ENCODE assay signal across 22 cellular contexts in genomic region chr14:53615254-53615653, GRCh38.
DNase-seq lines count a peak whose midpoint lies in the region; ATAC-seq and TF ChIP-seq lines count a peak whose summit lies in the region.
"Had no signal": no experiment of that assay in that cellular context is flagged by ENCODE, and none has a peak within 500 bp of the region (broad histone marks: within the 10 kb centered on the region; RNA-seq: fewer than 3 reads in every experiment).

No MANE protein-coding gene starts in this region.

- no peaks in the 10 kb centered on the region for H3K9me3 Mint-ChIP-seq in activated B cell treated with CpG ODN at 0.5 μM for 24 hours

- ATAC-seq in activated B cell treated with CpG ODN at 0.5 μM for 24 hours (ENCODE audit: low read depth) (no peak), right lobe of liver (peak in 3 of 4 donors; percentile 50 to 65 (median 59)), body of pancreas (no peak)
- ATAC-seq: K562 had no signal

- H3K27me3 Mint-ChIP-seq in activated B cell treated with CpG ODN at 0.5 μM for 24 hours = no peaks in the 10 kb centered on the region
- H3K27me3 Mint-ChIP-seq: CD4-positive, CD25-positive, alpha-beta regulatory T cell had no signal

- H3K27ac Mint-ChIP-seq in activated B cell treated with CpG ODN at 0.5 μM for 24 hours = peak overlapping the region; percentile 1
- H3K27ac Mint-ChIP-seq: CD4-positive, CD25-positive, alpha-beta regulatory T cell had no signal

- peaks cover 42% of the 10 kb centered on the region for H3K4me1 Mint-ChIP-seq in activated B cell treated with CpG ODN at 0.5 μM for 24 hours
- H3K4me1 Mint-ChIP-seq: CD4-positive, CD25-positive, alpha-beta regulatory T cell had no signal

- H3K36me3 Mint-ChIP-seq in activated B cell treated with CpG ODN at 0.5 μM for 24 hours (ENCODE audit: low read depth) = no peaks in the 10 kb centered on the region
- H3K36me3 Mint-ChIP-seq: CD4-positive, CD25-positive, alpha-beta regulatory T cell had no signal

- no peak for TF ChIP-seq POLR2A in right lobe of liver (IDR thresholded peaks at IDR 0.05)
- TF ChIP-seq POLR2A in body of pancreas (IDR thresholded peaks at IDR 0.05) = no peak
- TF ChIP-seq POLR2A in breast epithelium (IDR thresholded peaks at IDR 0.05) = no peak

- peak; percentile 53 for DNase-seq in Jurkat, Clone E6-1 (ENCODE audit: low read depth, low spot score)
- no peak for DNase-seq in activated B cell treated with CpG ODN at 0.5 μM for 24 hours
- DNase-seq in right lobe of liver = no peak
- DNase-seq in NCI-H1105 (lab: John Stamatoyannopoulos, UW) = no peak
- DNase-seq in body of pancreas = no peak
- DNase-seq in SIG-M5 (lab: John Stamatoyannopoulos, UW) = no peak
- no peak for DNase-seq in breast epithelium (ENCODE audit: low spot score in 2 of 2)
- DNase-seq: 8988T; CD4-positive, CD25-positive, alpha-beta regulatory T cell; DMS79; GF-D8; Kasumi-1; NCI-H1092 treated with DMSO at 0.1 percent for 48 hours; NCI-H1436 treated with DMSO at 0.1 percent for 48 hours; NCI-H187 treated with DMSO at 0.1 percent for 48 hours; NCI-H524 treated with DMSO at 0.1 percent for 48 hours; NCI-H774; Right ventricle myocardium superior; RPMI8226 had no signal

- no peak overlapping the region for H3K4me3 Mint-ChIP-seq in activated B cell treated with CpG ODN at 0.5 μM for 24 hours
- H3K4me3 Mint-ChIP-seq: CD4-positive, CD25-positive, alpha-beta regulatory T cell had no signal

- CTCF ChIA-PET in activated B cell treated with CpG ODN at 0.5 μM for 24 hours (lab: Charles Lee) = no interaction called here

- H3K36me3 ChIP-seq in right lobe of liver (no peaks in the 10 kb centered on the region), body of pancreas (replicated peaks in 1 of 2; ENCODE audit: insufficient read depth in 1 of 2, low read depth in 2 of 2) (no peaks in the 10 kb centered on the region), breast epithelium (no peaks in the 10 kb centered on the region)
- H3K36me3 ChIP-seq: BLaER1 had no signal

- H3K9me3 ChIP-seq in right lobe of liver = no peaks in the 10 kb centered on the region
- no peaks in the 10 kb centered on the region for H3K9me3 ChIP-seq in body of pancreas
- no peaks in the 10 kb centered on the region for H3K9me3 ChIP-seq in breast epithelium
- H3K9me3 ChIP-seq: BLaER1 had no signal

- WGBS in right lobe of liver (ENCODE audit: insufficient coverage, low coverage, low lambda C conversion rate, missing lambda C conversion rate) = 42% methylated on average over 3 of the region's 3 CpGs
- 76 to 81% methylated on average over 3 of the region's 3 CpGs for WGBS in body of pancreas, 2 donors

- H3K4me3 ChIP-seq in Jurkat, Clone E6-1 (ENCODE audit: low read length) = no peak overlapping the region
- H3K4me3 ChIP-seq in right lobe of liver (no peak overlapping the region), body of pancreas (no peak overlapping the region), breast epithelium (no peak overlapping the region)
- H3K4me3 ChIP-seq: BLaER1, K562 had no signal

- POLR2A ChIA-PET in activated B cell treated with CpG ODN at 0.5 μM for 24 hours (lab: Charles Lee) = no interaction called here

- H3K4me1 ChIP-seq in right lobe of liver (no peaks in the 10 kb centered on the region), body of pancreas (peaks cover 27% of the 10 kb centered on the region), breast epithelium (no peaks in the 10 kb centered on the region)

- H3K27ac ChIP-seq in 22Rv1 (peak overlapping the region; percentile 84), right lobe of liver (no peak overlapping the region), body of pancreas (no peak overlapping the region), breast epithelium (no peak overlapping the region)
- H3K27ac ChIP-seq: BLaER1 had no signal

- H3K27me3 ChIP-seq in right lobe of liver (no peaks in the 10 kb centered on the region), body of pancreas (no peaks in the 10 kb centered on the region), breast epithelium (no peaks in the 10 kb centered on the region)
- H3K27me3 ChIP-seq: BLaER1 had no signal

- TF ChIP-seq CTCF in 22Rv1 (IDR thresholded peaks at IDR 0.05) = no peak
- no peak for TF ChIP-seq CTCF in activated B cell treated with CpG ODN at 0.5 μM for 24 hours (IDR thresholded peaks at IDR 0.05)
- TF ChIP-seq CTCF in right lobe of liver (IDR thresholded peaks at IDR 0.05) = no peak
- TF ChIP-seq CTCF in body of pancreas (IDR thresholded peaks at IDR 0.05) = no peak
- TF ChIP-seq CTCF in breast epithelium (IDR thresholded peaks at IDR 0.05) = no peak

- intact Hi-C loops in activated B cell treated with CpG ODN at 0.5 μM for 24 hours (cut with micrococcal nuclease) (no loop called here), right lobe of liver (cut with DNase I) (no loop called here), body of pancreas (cut with DNase I) (no loop called here), breast epithelium (cut with DNase I; ENCODE audit: low total_unique reads) (no loop called here)

Comparison
In these comparisons a context has a peak if more than half of its experiments do, and no peak if none do; other contexts are left out.
1. ATAC-seq: peak in right lobe of liver (3 of 4); none in activated B cell treated with CpG ODN at 0.5 μM for 24 hours (single experiment) and body of pancreas (single experiment).